Comparison of ENCODE assay signal across 1 cellular context in genomic region chr12:42552822-42553221, GRCh38.
TF ChIP-seq lines count a peak whose summit lies in the region.

No MANE protein-coding gene starts in this region.

TF ChIP-seq in H1, 55 proteins besides CTCF, POLR2A, EP300 and RAD21 (continued from another document):
- 0 out of 2 replicates have a peak, but pooled peaks have one; percentile 21 for TF ChIP-seq RXRA (IDR thresholded peaks at IDR 0.05; ENCODE audit: insufficient read depth, low read depth, low read length)
TF ChIP-seq in H1: peak in this region for 1.
